ENCODE assay signal across 8 cellular contexts in the genomic region with DNA sequence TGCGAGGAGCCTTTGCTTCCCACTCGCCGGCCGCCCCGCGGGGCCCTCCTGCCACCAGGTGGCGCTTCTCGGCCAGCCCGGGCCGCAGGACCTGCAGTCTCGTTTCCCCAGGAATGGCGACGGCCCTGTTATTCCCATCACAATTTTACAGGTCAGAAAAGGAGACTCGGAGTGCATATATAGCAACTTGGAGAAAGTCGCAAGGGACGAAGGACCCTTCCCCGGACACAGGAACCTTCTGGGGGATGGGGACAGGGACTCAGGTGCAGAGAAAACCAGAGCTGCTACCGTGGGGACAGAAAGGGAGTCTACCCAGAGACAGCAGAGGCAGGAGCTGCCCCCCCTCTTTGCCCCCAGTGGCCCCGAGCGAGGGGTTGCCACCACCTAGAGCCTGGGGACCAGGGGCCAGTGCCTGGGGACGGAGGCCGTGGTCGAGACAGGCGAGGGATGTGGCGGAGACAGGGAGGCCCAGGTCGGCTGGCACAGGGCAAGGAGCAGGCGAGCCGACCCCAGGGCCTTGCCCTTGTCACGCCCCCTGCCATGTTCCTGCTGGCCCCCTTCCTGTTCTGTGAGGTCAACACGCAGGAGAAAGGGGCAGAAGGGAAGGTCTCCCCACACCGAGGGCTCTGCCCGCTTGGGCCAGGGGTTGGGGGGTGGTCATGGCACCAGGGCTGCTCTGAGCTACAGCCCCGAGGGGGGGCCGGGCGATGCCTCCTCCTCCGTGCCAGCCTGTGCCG. TPM values are rescaled to one million over a fixed set of nuclear protein-coding genes. Genes with fewer than 3 reads are reported as not detected.
DNase-seq lines count a peak whose midpoint lies in the region; ATAC-seq, FAIRE-seq and TF ChIP-seq lines count a peak whose summit lies in the region.

No MANE protein-coding gene starts in this region.

- H2BK120ac ChIP-seq in H9 (ENCODE audit: low read depth, low read length, poor library complexity, severe bottlenecking) (no peak overlapping the region), H1 (replicated peaks; ENCODE audit: low read depth, low read length) (no peak overlapping the region)

- H3T11ph ChIP-seq in H9 (ENCODE audit: low read length), result no peak overlapping the region

- H2AK5ac ChIP-seq in H9 (ENCODE audit: insufficient read length, low read length) (no peak overlapping the region), H1 (ENCODE audit: low read depth, low read length) (no peak overlapping the region)

- no peak overlapping the region for H3K56ac ChIP-seq in H9 (ENCODE audit: insufficient read length, low read depth, low read length)
- H3K56ac ChIP-seq in H1 (replicated peaks; ENCODE audit: insufficient read length, low read depth, low read length), result no peak overlapping the region

- no peaks in the 10 kb centered on the region for H3K4me1 ChIP-seq in H9 (ENCODE audit: insufficient read depth, low read length)
- H3K4me1 ChIP-seq in H1 (replicated peaks in 1 of 4; ENCODE audit: control insufficient read depth in 3 of 4, insufficient read depth in 4 of 4, low read length in 3 of 4), result peaks cover 0 to 10% (median 3%) of the 10 kb centered on the region in 4 experiments; a peak in 3 of 7 replicates

- H2BK5ac ChIP-seq in H9 (ENCODE audit: insufficient read length, low read length), result no peak overlapping the region
- H2BK5ac ChIP-seq in H1 (ENCODE audit: low read depth, low read length), result peak overlapping the region; percentile 37; the same call in 1 of the 2 replicates

- POLR2A ChIA-PET in H1 (lab: Charles Lee; ENCODE audit: partially characterized antibody), result interaction anchor here (1.0 to 1.6 kb wide), 3 partner anchors 41 to 458 kb away, joined by 3 to 4 read pairs (median 3); no protein-coding TSS in a partner anchor

- H3K4me1 Mint-ChIP-seq in H9, result peaks cover 10 to 16% of the 10 kb centered on the region in 2 experiments
- H3K4me1 Mint-ChIP-seq in activated CD8-positive, alpha-beta memory T cell treated with anti-CD3 and anti-CD28 coated beads, Interleukin-2, amount 10 ng/mL, durations not matched to agents 7 days and 5 days, result peaks cover 8% of the 10 kb centered on the region

- H3K27ac ChIP-seq in H9 (ENCODE audit: insufficient read length, low read depth, low read length), result no peak overlapping the region
- no peak overlapping the region for H3K27ac ChIP-seq in H1 (ENCODE audit: low read depth, low read length)

- TF ChIP-seq CTCF in H9 (conservative IDR thresholded peaks at IDR 0.05) (peak; percentile 93), H1 (IDR thresholded peaks at IDR 0.05; ENCODE audit: control extremely low read depth in 1 of 3, insufficient read depth in 1 of 3, low read depth in 1 of 3, low read length in 3 of 3) (peak; percentile 75 to 89 (median 85))

- H3K27ac Mint-ChIP-seq in H9, result no peak overlapping the region
- no peak overlapping the region for H3K27ac Mint-ChIP-seq in activated CD8-positive, alpha-beta memory T cell treated with anti-CD3 and anti-CD28 coated beads, Interleukin-2, amount 10 ng/mL, durations not matched to agents 7 days and 5 days

- H4K20me1 ChIP-seq in H9 (ENCODE audit: control insufficient read depth, insufficient read depth, insufficient read length) (no peaks in the 10 kb centered on the region), H1 (replicated peaks in 1 of 2; ENCODE audit: control insufficient read depth in 1 of 2, insufficient read depth in 2 of 2, low read length in 2 of 2) (no peaks in the 10 kb centered on the region)

- H3K4ac ChIP-seq in H9 (ENCODE audit: low read depth, low read length) (no peak overlapping the region), H1 (replicated peaks; ENCODE audit: insufficient read length, low read depth, low read length) (peak overlapping the region; percentile 36)

- H3K36me3 Mint-ChIP-seq in H9 (ENCODE audit: insufficient read depth in 1 of 3, low read depth in 3 of 3), result no peaks in the 10 kb centered on the region
- H3K36me3 Mint-ChIP-seq in activated CD8-positive, alpha-beta memory T cell treated with anti-CD3 and anti-CD28 coated beads, Interleukin-2, amount 10 ng/mL, durations not matched to agents 7 days and 5 days, result peaks cover 2% of the 10 kb centered on the region

- H3K9me3 ChIP-seq in H9 (ENCODE audit: control insufficient read depth, low read depth, low read length) (no peaks in the 10 kb centered on the region), H1 (ENCODE audit: insufficient read depth in 2 of 2, low read depth in 1 of 2, low read length in 1 of 2) (no peaks in the 10 kb centered on the region)

- H4K91ac ChIP-seq in H9 (ENCODE audit: insufficient read length, low read depth, low read length) (no peak overlapping the region), H1 (replicated peaks; ENCODE audit: insufficient read length, low read length) (peak overlapping the region; percentile 94)

- no peaks in the 10 kb centered on the region for H3K23me2 ChIP-seq in H9 (ENCODE audit: insufficient read length, low read depth, low read length, poor library complexity, severe bottlenecking)
- no peaks in the 10 kb centered on the region; the same call in 1 of the 2 replicates for H3K23me2 ChIP-seq in H1 (ENCODE audit: low read depth, low read length)

- no peak overlapping the region for H2BK12ac ChIP-seq in H9 (ENCODE audit: insufficient read length, low read depth, low read length)
- H2BK12ac ChIP-seq in H1 (ENCODE audit: low read depth, low read length), result no peak overlapping the region

- CTCF ChIA-PET in activated CD8-positive, alpha-beta memory T cell treated with anti-CD3 and anti-CD28 coated beads, Interleukin-2, amount 10 ng/mL, durations not matched to agents 7 days and 5 days (lab: Charles Lee), result interaction anchor here (0.7 to 5.8 kb wide), 85 partner anchors 8 to 464 kb away, joined by 3 to 533 read pairs (median 7); partner anchors contain the start of genes CTSD, H19, LSP1 and MRPL23
- CTCF ChIA-PET in H1 (lab: Charles Lee; ENCODE audit: partially characterized antibody), result interaction anchor here (0.8 to 6.9 kb wide), 84 partner anchors 8 to 725 kb away, joined by 3 to 255 read pairs (median 5); partner anchors contain the start of genes LSP1, SYT8 and TNNI2

- H3K36me3 ChIP-seq in H1 (ENCODE audit: control insufficient read depth in 2 of 4, insufficient read depth in 4 of 4, low read length in 3 of 4), result no peaks in the 10 kb centered on the region

- FAIRE-seq in H1 (lab: Jason Lieb, UNC), result no peak

- H3K79me2 ChIP-seq in H9 (ENCODE audit: insufficient read depth, low read length) (no peaks in the 10 kb centered on the region), H1 (ENCODE audit: control insufficient read depth in 1 of 2, insufficient read depth in 2 of 2, low read length in 2 of 2) (no peaks in the 10 kb centered on the region)

- TF ChIP-seq POLR2A in H1 (IDR thresholded peaks at IDR 0.05; ENCODE audit: control extremely low read depth in 1 of 2, low read depth in 2 of 2, low read length in 2 of 2), result no peak

- H3K27me3 ChIP-seq in H9 (ENCODE audit: insufficient read depth, low read length) (no peaks in the 10 kb centered on the region; the same call in 1 of the 2 replicates), H1 (replicated peaks in 1 of 4; ENCODE audit: control insufficient read depth in 3 of 4, extremely low read depth in 1 of 4, insufficient read depth in 3 of 4, low read length in 3 of 4) (peaks cover 0 to 7% (median 0%) of the 10 kb centered on the region in 4 experiments; a peak in 3 of 7 replicates)

- no CpG with 5 or more reads among the region's 37 CpGs for WGBS in H9 (ENCODE audit: extremely low coverage, insufficient read length, low lambda C conversion rate)
- WGBS in H1 (ENCODE audit: extremely low coverage in 1 of 2, insufficient coverage in 1 of 2, insufficient read length in 1 of 2, insufficient replicate concordance in 2 of 2, low coverage in 1 of 2, low lambda C conversion rate in 2 of 2, missing lambda C conversion rate in 1 of 2), 2 experiments, result 23% methylated on average over 30 of the region's 37 CpGs; no CpG with 5 or more reads in 1 of the 2 experiments

- peak; percentile 53 for ATAC-seq in activated CD8-positive, alpha-beta memory T cell treated with anti-CD3 and anti-CD28 coated beads, Interleukin-2, amount 10 ng/mL, durations not matched to agents 7 days and 5 days
- no peak for ATAC-seq in GM18858 (IDR thresholded peaks at IDR 0.05; ENCODE audit: unreplicated experiment)

- peak overlapping the region; percentile 29 to 59 (median 37); a peak in 6 of 8 replicates for H3K4me3 ChIP-seq in H1 (ENCODE audit: extremely low read depth in 1 of 4, insufficient read depth in 2 of 4, low read depth in 3 of 4, low read length in 4 of 4)

- H3K14ac ChIP-seq in H9 (ENCODE audit: insufficient read depth, low read length) (peak overlapping the region; percentile 26; the same call in 1 of the 2 replicates), H1 (ENCODE audit: insufficient read length) (no peak overlapping the region)

- H3K27me3 Mint-ChIP-seq in H9 (ENCODE audit: low read depth), result peaks cover 67% of the 10 kb centered on the region
- H3K27me3 Mint-ChIP-seq in activated CD8-positive, alpha-beta memory T cell treated with anti-CD3 and anti-CD28 coated beads, Interleukin-2, amount 10 ng/mL, durations not matched to agents 7 days and 5 days, result peaks cover 63% of the 10 kb centered on the region

- H2AFZ ChIP-seq in H9 (ENCODE audit: low read length) (no peak overlapping the region), H1 (ENCODE audit: low read length) (peak overlapping the region; percentile 93)

- H3K9ac ChIP-seq in H9 (ENCODE audit: extremely low read depth, insufficient read length, low read length) (no peak overlapping the region), H1 (replicated peaks in 1 of 4; ENCODE audit: extremely low read depth in 1 of 4, low read depth in 3 of 4, low read length in 3 of 4) (peak overlapping the region in 2 of 4 experiments; percentile 5 to 27; a peak in 3 of 7 replicates)

- peak; percentile 94 for DNase-seq in AG20443 (ENCODE audit: low spot score)
- peak; percentile 86 for DNase-seq in H9
- DNase-seq in NCI-H748 (lab: John Stamatoyannopoulos, UW; ENCODE audit: unreplicated experiment), result peak; percentile 84
- DNase-seq in activated CD8-positive, alpha-beta memory T cell treated with anti-CD3 and anti-CD28 coated beads, Interleukin-2, amount 10 ng/mL, durations not matched to agents 7 days and 5 days, result peak; percentile 69
- peak; percentile 56 to 95 for DNase-seq in H1 (ENCODE audit: low read depth in 1 of 2, low spot score in 2 of 2)
- DNase-seq in medulla oblongata (ENCODE audit: extremely low spot score), result peak; percentile 81
- DNase-seq in stimulated activated CD4-positive, alpha-beta T cell treated with anti-CD3 and anti-CD28 coated beads, TNF-alpha, amount 100 ng/mL, for 24 hours (ENCODE audit: low read depth in 3 of 3), result peak; percentile 50 to 74 (median 68)

- no peak overlapping the region for H2BK20ac ChIP-seq in H9 (ENCODE audit: low read depth, low read length, poor library complexity, severe bottlenecking)
- H2BK20ac ChIP-seq in H1 (ENCODE audit: low read length), result no peak overlapping the region

- TF ChIP-seq EP300 in H1 (IDR thresholded peaks at IDR 0.05; ENCODE audit: borderline replicate concordance in 1 of 2, low read depth in 2 of 2, low read length in 2 of 2), result no peak

- peaks cover 0 to 8% of the 10 kb centered on the region in 2 experiments; a peak in 3 of 5 replicates for H3K9me3 Mint-ChIP-seq in H9
- H3K9me3 Mint-ChIP-seq in activated CD8-positive, alpha-beta memory T cell treated with anti-CD3 and anti-CD28 coated beads, Interleukin-2, amount 10 ng/mL, durations not matched to agents 7 days and 5 days (ENCODE audit: low read depth), result peaks cover under 1% of the 10 kb centered on the region

- H3K4me3 Mint-ChIP-seq in H9, result peak overlapping the region; percentile 58 to 79
- H3K4me3 Mint-ChIP-seq in activated CD8-positive, alpha-beta memory T cell treated with anti-CD3 and anti-CD28 coated beads, Interleukin-2, amount 10 ng/mL, durations not matched to agents 7 days and 5 days, result peak overlapping the region; percentile 49

- peak overlapping the region; percentile 42 for H3K4me2 ChIP-seq in H9 (ENCODE audit: insufficient read depth, insufficient read length, low read length)
- H3K4me2 ChIP-seq in H1 (ENCODE audit: insufficient read depth in 1 of 2, low read depth in 2 of 2, low read length in 2 of 2), result peak overlapping the region; percentile 43 to 76; a peak in 3 of 4 replicates

- H2BK15ac ChIP-seq in H9 (ENCODE audit: low read depth, low read length) (no peak overlapping the region), H1 (ENCODE audit: low read length) (0 out of 2 replicates have a peak overlapping the region, but pooled peaks have one; percentile 81)

- H4K8ac ChIP-seq in H9 (replicated peaks; ENCODE audit: insufficient read length, low read depth, low read length) (no peak overlapping the region), H1 (ENCODE audit: extremely low read depth, insufficient read depth, low read length) (peak overlapping the region; percentile 89)

- peak; percentile 54 to 69 for TF ChIP-seq RAD21 in H1 (IDR thresholded peaks at IDR 0.05 in 1 of 2, conservative IDR thresholded peaks at IDR 0.05 in 1 of 2; ENCODE audit: low read depth in 2 of 2, low read length in 2 of 2)

- H3K79me1 ChIP-seq in H9 (ENCODE audit: insufficient read depth, low read depth, low read length, poor library complexity, severe bottlenecking) (no peaks in the 10 kb centered on the region), H1 (ENCODE audit: low read depth, low read length) (no peaks in the 10 kb centered on the region)

- H3K23ac ChIP-seq in H9 (ENCODE audit: insufficient read length, low read depth, low read length), result no peak overlapping the region
- no peak overlapping the region for H3K23ac ChIP-seq in H1 (ENCODE audit: insufficient read length)

- no peak overlapping the region for H4K5ac ChIP-seq in H9 (ENCODE audit: insufficient read length, low read depth, low read length)
- H4K5ac ChIP-seq in H1 (ENCODE audit: insufficient read length, low read depth, low read length), result peak overlapping the region; percentile 83

- H3K18ac ChIP-seq in H9 (ENCODE audit: insufficient read length, low read depth, low read length) (peak overlapping the region; percentile 70), H1 (ENCODE audit: extremely low read depth, low read length) (peak overlapping the region; percentile 90)

RNA-seq across cellular contexts. Expression of gene KRTAP5-6, which starts 3.5 kb away (rescaled TPM):
- total RNA-seq in H9 (2021), result not detected in 2 replicates
- not detected for total RNA-seq in activated CD8-positive, alpha-beta memory T cell treated with anti-CD3 and anti-CD28 coated beads, Interleukin-2, amount 10 ng/mL, durations not matched to agents 7 days and 5 days
- total RNA-seq in H1 (2021; fragmentation: NEBNext Ultra II Directional; extraction: Animal tissue kit (Norgen Biotek cat#: 25700)), result not detected in 2 replicates
- polyA plus RNA-seq in H1 (2011; rRNA removed), result not detected in 2 replicates
- not detected for polyA plus RNA-seq in H1 (2011; cell fraction: cytosol; rRNA removed)
- polyA plus RNA-seq in H1 (2011; cell fraction: nucleus; rRNA removed), result not detected
- not detected in 4 replicates for polyA plus RNA-seq in H1 (2012, experiment 1 of 2)
- polyA plus RNA-seq in H1 (2012, experiment 2 of 2), result not detected
- not detected for polyA plus RNA-seq in H1 (2013, experiment 1 of 2)
- polyA plus RNA-seq in H1 (2013, experiment 2 of 2), result not detected
- not detected in 2 replicates for polyA minus RNA-seq in H1 (2011; rRNA and poly(A)+ RNA removed)
- not detected for polyA minus RNA-seq in H1 (2011; cell fraction: cytosol; rRNA and poly(A)+ RNA removed)
- not detected for polyA minus RNA-seq in H1 (2011; cell fraction: nucleus; rRNA and poly(A)+ RNA removed)

RNA-seq across cellular contexts. Expression of gene IFITM10, which starts 56.9 kb away (rescaled TPM):
- total RNA-seq in H9 (2021), result 0.59 and 0.77 TPM in 2 replicates
- total RNA-seq in activated CD8-positive, alpha-beta memory T cell treated with anti-CD3 and anti-CD28 coated beads, Interleukin-2, amount 10 ng/mL, durations not matched to agents 7 days and 5 days, result 1 to 10 TPM in 1 of 2 experiments, under 1 TPM in 1; 0.96 to 1.3 TPM
- 0.22 and 0.23 TPM in 2 replicates for total RNA-seq in H1 (2021; fragmentation: NEBNext Ultra II Directional; extraction: Animal tissue kit (Norgen Biotek cat#: 25700))
- polyA plus RNA-seq in H1 (2011; rRNA removed), result 0.08 and 0.14 TPM in 2 replicates
- polyA plus RNA-seq in H1 (2011; cell fraction: cytosol; rRNA removed), result 0.06 TPM
- polyA plus RNA-seq in H1 (2011; cell fraction: nucleus; rRNA removed), result 0.19 TPM
- 0.16 to 0.25 TPM (median 0.19 TPM) in 4 replicates for polyA plus RNA-seq in H1 (2012, experiment 1 of 2)
- not detected for polyA plus RNA-seq in H1 (2012, experiment 2 of 2)
- polyA plus RNA-seq in H1 (2013, experiment 1 of 2), result 0.10 TPM
- 0.06 TPM for polyA plus RNA-seq in H1 (2013, experiment 2 of 2)
- polyA minus RNA-seq in H1 (2011; rRNA and poly(A)+ RNA removed), result 0.16 TPM in 1 of 2 replicates, not detected in the other
- not detected for polyA minus RNA-seq in H1 (2011; cell fraction: cytosol; rRNA and poly(A)+ RNA removed)
- not detected for polyA minus RNA-seq in H1 (2011; cell fraction: nucleus; rRNA and poly(A)+ RNA removed)
